In the genomic region with DNA sequence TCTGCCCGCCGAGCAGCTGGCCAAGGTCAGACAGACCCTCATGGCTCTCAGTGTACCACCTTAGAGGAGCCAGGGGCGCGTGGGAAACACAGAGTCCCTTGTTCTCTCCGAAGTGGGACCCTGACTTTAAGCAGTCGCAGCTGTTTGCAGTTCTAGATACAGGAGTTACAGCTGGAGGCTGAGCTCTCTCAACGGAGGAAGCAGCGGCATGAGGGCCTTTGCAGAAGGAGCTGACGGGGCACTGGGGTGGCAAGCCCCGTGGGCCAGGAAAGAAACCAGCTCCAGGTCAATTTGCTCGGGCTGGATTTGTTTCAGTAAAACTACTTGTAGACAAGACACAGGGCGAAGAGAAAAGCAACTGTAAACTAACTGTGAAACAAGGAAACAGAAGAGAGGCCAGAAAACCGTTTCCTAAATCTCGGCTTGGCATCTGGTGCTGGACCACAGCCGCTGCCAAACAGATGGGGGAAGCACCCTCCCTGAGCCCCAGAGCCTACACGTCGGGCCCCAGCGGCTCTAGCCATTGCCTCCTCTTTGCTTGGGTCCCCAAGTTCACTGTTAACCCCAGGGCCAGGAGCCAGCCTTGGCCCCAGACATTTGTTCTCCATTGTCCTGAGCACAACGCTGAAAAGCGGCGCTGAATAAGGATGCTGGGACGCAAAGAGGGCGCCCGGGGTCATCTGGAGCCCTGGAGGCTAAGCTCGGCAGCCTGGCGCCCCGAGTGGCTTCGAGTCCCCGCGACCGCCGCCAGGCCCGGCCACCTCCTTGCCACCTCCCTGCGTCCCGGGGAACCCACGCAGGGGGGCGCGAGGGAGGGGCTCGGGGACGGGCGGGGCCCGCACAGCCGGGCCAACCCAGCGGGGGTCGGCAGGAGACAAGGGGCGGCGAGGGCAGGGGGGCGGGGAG, we compare ENCODE assay signal across 8 cellular contexts. TPM values are rescaled to one million over a fixed set of nuclear protein-coding genes. Genes with fewer than 3 reads are reported as not detected.
DNase-seq lines count a peak whose midpoint lies in the region; ATAC-seq and TF ChIP-seq lines count a peak whose summit lies in the region.

No MANE protein-coding gene starts in this region.

- no peaks in the 10 kb centered on the region for H3K27me3 Mint-ChIP-seq in activated T-helper 2 cell treated with anti-CD3 and anti-CD28 coated beads, Interferon-gamma antibody, Interleukin-2, Interleukin-4, amounts not matched to agents 10 μg/mL and 5 μg/mL and 100 μg/mL, durations not matched to agents 14 hours and 24 hours and 36 hours (ENCODE audit: low read depth)

- H3K27me3 ChIP-seq in rectal smooth muscle tissue (ENCODE audit: control insufficient read depth, insufficient read depth, low read length) = no peaks in the 10 kb centered on the region

- H3K27ac Mint-ChIP-seq in activated T-helper 2 cell treated with anti-CD3 and anti-CD28 coated beads, Interferon-gamma antibody, Interleukin-2, Interleukin-4, amounts not matched to agents 10 μg/mL and 5 μg/mL and 100 μg/mL, durations not matched to agents 14 hours and 24 hours and 36 hours = peak overlapping the region; percentile 80

- H3K9me3 Mint-ChIP-seq in activated T-helper 2 cell treated with anti-CD3 and anti-CD28 coated beads, Interferon-gamma antibody, Interleukin-2, Interleukin-4, amounts not matched to agents 10 μg/mL and 5 μg/mL and 100 μg/mL, durations not matched to agents 14 hours and 24 hours and 36 hours = no peaks in the 10 kb centered on the region

- H3K27ac ChIP-seq in C4-2B (peak overlapping the region; percentile 80), KOPT-K1 (ENCODE audit: low read depth, low read length, poor library complexity, severe bottlenecking) (peak overlapping the region; percentile 44), rectal smooth muscle tissue (ENCODE audit: low read depth, low read length) (peak overlapping the region; percentile 91)

- intact Hi-C loops in activated T-helper 2 cell treated with anti-CD3 and anti-CD28 coated beads, Interferon-gamma antibody, Interleukin-2, Interleukin-4, amounts not matched to agents 10 μg/mL and 5 μg/mL and 100 μg/mL, durations not matched to agents 14 hours and 24 hours and 36 hours (cut with micrococcal nuclease) = loop anchor here (1.0 to 2.0 kb wide), 2 partner anchors 12 to 293 kb away; a partner anchor contains a TSS
- intact Hi-C loops in Right ventricle myocardium superior (cut with DNase I) = no loop called here

- H3K9me3 ChIP-seq in KOPT-K1 (ENCODE audit: insufficient read depth, low read length, poor library complexity, severe bottlenecking) = peaks cover 3% of the 10 kb centered on the region

- peak overlapping the region; percentile 71 for H3K4me3 ChIP-seq in rectal smooth muscle tissue (ENCODE audit: low read length)

- peak overlapping the region; percentile 83 for H3K4me3 Mint-ChIP-seq in activated T-helper 2 cell treated with anti-CD3 and anti-CD28 coated beads, Interferon-gamma antibody, Interleukin-2, Interleukin-4, amounts not matched to agents 10 μg/mL and 5 μg/mL and 100 μg/mL, durations not matched to agents 14 hours and 24 hours and 36 hours (ENCODE audit: low read depth)

- peaks cover 2% of the 10 kb centered on the region for H3K36me3 Mint-ChIP-seq in activated T-helper 2 cell treated with anti-CD3 and anti-CD28 coated beads, Interferon-gamma antibody, Interleukin-2, Interleukin-4, amounts not matched to agents 10 μg/mL and 5 μg/mL and 100 μg/mL, durations not matched to agents 14 hours and 24 hours and 36 hours (ENCODE audit: low read depth)

- TF ChIP-seq CTCF in C4-2B (conservative IDR thresholded peaks at IDR 0.05) = no peak

- peak; percentile 33 for DNase-seq in activated T-helper 2 cell treated with anti-CD3 and anti-CD28 coated beads, Interferon-gamma antibody, Interleukin-2, Interleukin-4, amounts not matched to agents 10 μg/mL and 5 μg/mL and 100 μg/mL, durations not matched to agents 14 hours and 24 hours and 36 hours (ENCODE audit: low spot score)
- peak; percentile 71 for DNase-seq in Right ventricle myocardium superior

- peaks cover 18% of the 10 kb centered on the region for H3K4me1 Mint-ChIP-seq in activated T-helper 2 cell treated with anti-CD3 and anti-CD28 coated beads, Interferon-gamma antibody, Interleukin-2, Interleukin-4, amounts not matched to agents 10 μg/mL and 5 μg/mL and 100 μg/mL, durations not matched to agents 14 hours and 24 hours and 36 hours (ENCODE audit: low read depth)

- H3K4me1 ChIP-seq in rectal smooth muscle tissue (ENCODE audit: control insufficient read depth, insufficient read depth, low read length) = peaks cover 22% of the 10 kb centered on the region

- peak overlapping the region; percentile 47 for H3K9ac ChIP-seq in rectal smooth muscle tissue (ENCODE audit: low read length)

- peak; percentile 14 for ATAC-seq in GM21381 (IDR thresholded peaks at IDR 0.05; ENCODE audit: unreplicated experiment)
- peak; percentile 39 for ATAC-seq in Right ventricle myocardium superior (ENCODE audit: poor library complexity)
- no peak for ATAC-seq in HG03457 (IDR thresholded peaks at IDR 0.05; ENCODE audit: unreplicated experiment)
- ATAC-seq in GM21576 (IDR thresholded peaks at IDR 0.05; ENCODE audit: unreplicated experiment) = no peak

- H3K36me3 ChIP-seq in KOPT-K1 (ENCODE audit: insufficient read depth, low read length) (no peaks in the 10 kb centered on the region), rectal smooth muscle tissue (ENCODE audit: control insufficient read depth, insufficient read depth, low read length) (no peaks in the 10 kb centered on the region)

RNA-seq across cellular contexts. Expression of a gene that starts 0.9 kb away (rescaled TPM):
- total RNA-seq in activated T-helper 2 cell treated with anti-CD3 and anti-CD28 coated beads, Interferon-gamma antibody, Interleukin-2, Interleukin-4, amounts not matched to agents 10 μg/mL and 5 μg/mL and 100 μg/mL, durations not matched to agents 14 hours and 24 hours and 36 hours = 35.2 and 36.8 TPM in 2 replicates
- total RNA-seq in Right ventricle myocardium superior = 66.8 TPM

RNA-seq across cellular contexts. Expression of a gene that starts 12.8 kb away (rescaled TPM):
- total RNA-seq in activated T-helper 2 cell treated with anti-CD3 and anti-CD28 coated beads, Interferon-gamma antibody, Interleukin-2, Interleukin-4, amounts not matched to agents 10 μg/mL and 5 μg/mL and 100 μg/mL, durations not matched to agents 14 hours and 24 hours and 36 hours = 44.0 TPM in 2 replicates
- 17.5 TPM for total RNA-seq in Right ventricle myocardium superior

Comparison
In these comparisons a context has a peak if more than half of its experiments do, and no peak if none do; other contexts are left out.
1. ATAC-seq: peak in GM21381 (single experiment) and Right ventricle myocardium superior (single experiment); none in HG03457 (single experiment) and GM21576 (single experiment).
2. Peak in every context shown above with its lines, with median percentiles within 50 percentile points of each other: H3K27ac ChIP-seq.